ENCODE assay signal across 20 cellular contexts in the genomic region with DNA sequence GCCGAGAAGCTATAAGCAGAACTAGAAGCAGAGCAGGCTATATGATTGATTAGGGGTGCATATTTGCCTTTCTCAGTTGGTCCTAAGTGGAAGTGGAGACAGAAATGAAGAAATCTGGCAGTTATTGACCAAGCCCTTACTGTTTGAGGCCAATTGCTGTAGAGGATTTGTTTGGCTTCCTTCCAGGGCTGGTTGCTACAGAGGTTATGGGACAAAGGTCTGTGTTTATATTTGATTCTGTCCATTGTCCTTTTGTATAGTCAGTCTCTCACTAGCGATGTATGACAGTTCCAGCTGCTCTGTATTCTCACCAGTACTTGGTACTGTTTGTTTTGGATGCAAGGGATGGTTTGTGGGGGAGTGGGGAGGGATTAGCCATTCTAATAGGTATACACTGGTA. TPM values are rescaled to one million over a fixed set of nuclear protein-coding genes. Genes with fewer than 3 reads are reported as not detected.
DNase-seq lines count a peak whose midpoint lies in the region; ATAC-seq lines count a peak whose summit lies in the region.
"Had no signal": no experiment of that assay in that cellular context is flagged by ENCODE, and none has a peak within 500 bp of the region (broad histone marks: within the 10 kb centered on the region; RNA-seq: fewer than 3 reads in every experiment).

No MANE protein-coding gene starts in this region.

- H2BK12ac ChIP-seq in mesenchymal stem cell (ENCODE audit: low read length in 2 of 2), result no peak overlapping the region

- H4K8ac ChIP-seq in mesenchymal stem cell (ENCODE audit: low read length), result no peak overlapping the region

- H2AK5ac ChIP-seq in mesenchymal stem cell (ENCODE audit: low read length, severe bottlenecking), result no peak overlapping the region

- H3K4ac ChIP-seq in mesenchymal stem cell (ENCODE audit: low read depth in 1 of 2, low read length in 2 of 2), result no peak overlapping the region

- no peak overlapping the region for H3K9ac ChIP-seq in mesenchymal stem cell (ENCODE audit: low read length)
- H3K9ac ChIP-seq: BLaER1 had no signal

- no peak overlapping the region for H2BK15ac ChIP-seq in mesenchymal stem cell (ENCODE audit: low read depth, poor library complexity, severe bottlenecking)

- no peaks in the 10 kb centered on the region for H3K4me1 ChIP-seq in mesenchymal stem cell (ENCODE audit: control insufficient read depth, insufficient read depth, low read depth, low read length)
- H3K4me1 ChIP-seq: gastroesophageal sphincter had no signal

- H3K36me3 ChIP-seq in mesenchymal stem cell (ENCODE audit: control insufficient read depth in 1 of 2, insufficient read depth in 2 of 2, low read depth in 1 of 2, low read length in 2 of 2), result no peaks in the 10 kb centered on the region
- H3K36me3 ChIP-seq: BLaER1, gastroesophageal sphincter had no signal

- no peak overlapping the region for H2AFZ ChIP-seq in mesenchymal stem cell (ENCODE audit: low read depth, low read length)
- H2AFZ ChIP-seq: GM23338 had no signal

- H2BK120ac ChIP-seq in mesenchymal stem cell (ENCODE audit: low read depth, low read length), result no peak overlapping the region

- H3K9me3 ChIP-seq in mesenchymal stem cell (ENCODE audit: control insufficient read depth, low read length), result peaks cover 4% of the 10 kb centered on the region
- H3K9me3 ChIP-seq: BLaER1, gastroesophageal sphincter had no signal

- H3K4me3 ChIP-seq in mesenchymal stem cell (ENCODE audit: insufficient read depth in 1 of 2, low read depth in 1 of 2, low read length in 2 of 2), result no peak overlapping the region
- H3K4me3 ChIP-seq: BLaER1, gastroesophageal sphincter, GM23338 had no signal

- 90% methylated on average over 2 of the region's 2 CpGs for WGBS in mesenchymal stem cell

- no peak overlapping the region for H2BK5ac ChIP-seq in mesenchymal stem cell (ENCODE audit: low read depth, low read length, poor library complexity, severe bottlenecking)

- DNase-seq in DMS79 treated with DMSO at 0.1 percent for 48 hours (lab: John Stamatoyannopoulos, UW) (peak; percentile 50), NCI-H2081 (lab: John Stamatoyannopoulos, UW) (peak; percentile 59 to 80), SHP77 (lab: John Stamatoyannopoulos, UW) (peak; percentile 94 to 98), mucosa of gallbladder (ENCODE audit: low spot score) (peak; percentile 60), NCI-H524 (lab: John Stamatoyannopoulos, UW) (no peak), mesenchymal stem cell (no peak)
- DNase-seq in activated CD4-positive, alpha-beta T cell treated with anti-CD3 and anti-CD28 coated beads for 1 hour, result no peak
- DNase-seq: caudate nucleus; Kasumi-1; kidney; naive thymus-derived CD4-positive, alpha-beta T cell; retina; stimulated activated CD4-positive, alpha-beta T cell treated with anti-CD3 and anti-CD28 coated beads, Interleukin-4, amount 100 ng/mL, for 1 hour had no signal

- H3K27me3 ChIP-seq in mesenchymal stem cell (ENCODE audit: control insufficient read depth in 1 of 2, insufficient read depth in 1 of 2, low read length in 2 of 2), result peaks cover 26 to 64% of the 10 kb centered on the region in 2 experiments

- H3K18ac ChIP-seq in mesenchymal stem cell (ENCODE audit: low read depth in 1 of 2, low read length in 2 of 2), result no peak overlapping the region

- no peak overlapping the region for H3K4me2 ChIP-seq in mesenchymal stem cell (ENCODE audit: low read length, poor library complexity, severe bottlenecking)
- H3K4me2 ChIP-seq: BLaER1, GM23338 had no signal

- no peak overlapping the region for H3K27ac ChIP-seq in mesenchymal stem cell (ENCODE audit: low read length, poor library complexity, severe bottlenecking)
- H3K27ac ChIP-seq: BLaER1, gastroesophageal sphincter, VCaP had no signal

- no peaks in the 10 kb centered on the region for H3K79me1 ChIP-seq in mesenchymal stem cell (replicated peaks; ENCODE audit: low read length, poor library complexity, severe bottlenecking)

- H3K23ac ChIP-seq in mesenchymal stem cell (ENCODE audit: low read length in 2 of 2), result no peak overlapping the region

- no peak overlapping the region for H3K14ac ChIP-seq in mesenchymal stem cell (ENCODE audit: low read length in 2 of 2)

- ATAC-seq in GM18517 (IDR thresholded peaks at IDR 0.05; ENCODE audit: unreplicated experiment), result no peak
- ATAC-seq: gastroesophageal sphincter; GM23338; naive thymus-derived CD4-positive, alpha-beta T cell; stimulated activated memory B cell treated with anti-CD40 and anti-IgM and Interleukin-4, amounts not matched to agents 10 μg/mL and 1 μg/mL and 100 μg/mL, for 72 hours had no signal

- no peak overlapping the region for H4K91ac ChIP-seq in mesenchymal stem cell (ENCODE audit: low read length)

RNA-seq across cellular contexts. Expression of gene ALOX15, which starts 7.3 kb away (rescaled TPM):
- total RNA-seq in mucosa of gallbladder, result 0.49 TPM
- polyA plus RNA-seq in mesenchymal stem cell (2013, experiment 1 of 2), result 0.01 TPM
- polyA plus RNA-seq in mesenchymal stem cell (2013, experiment 2 of 2), result not detected
- total RNA-seq: kidney, SK-MEL-5 had no signal
- polyA plus RNA-seq: naive thymus-derived CD4-positive, alpha-beta T cell had no signal

RNA-seq across cellular contexts. Expression of gene PELP1, which starts 55.2 kb away (rescaled TPM):
- total RNA-seq in mucosa of gallbladder, result 56.4 TPM
- 16.4 TPM for polyA plus RNA-seq in mesenchymal stem cell (2013, experiment 1 of 2)
- 16.6 TPM for polyA plus RNA-seq in mesenchymal stem cell (2013, experiment 2 of 2)

Comparison
In these comparisons a context has a peak if more than half of its experiments do, and no peak if none do; other contexts are left out.
1. DNase-seq: peak in DMS79 treated with DMSO at 0.1 percent for 48 hours (single experiment), NCI-H2081 (2 of 2), SHP77 (2 of 2) and mucosa of gallbladder (single experiment); none in NCI-H524 (0 of 2), mesenchymal stem cell (single experiment) and activated CD4-positive, alpha-beta T cell treated with anti-CD3 and anti-CD28 coated beads for 1 hour (single experiment).